In the genomic region with DNA sequence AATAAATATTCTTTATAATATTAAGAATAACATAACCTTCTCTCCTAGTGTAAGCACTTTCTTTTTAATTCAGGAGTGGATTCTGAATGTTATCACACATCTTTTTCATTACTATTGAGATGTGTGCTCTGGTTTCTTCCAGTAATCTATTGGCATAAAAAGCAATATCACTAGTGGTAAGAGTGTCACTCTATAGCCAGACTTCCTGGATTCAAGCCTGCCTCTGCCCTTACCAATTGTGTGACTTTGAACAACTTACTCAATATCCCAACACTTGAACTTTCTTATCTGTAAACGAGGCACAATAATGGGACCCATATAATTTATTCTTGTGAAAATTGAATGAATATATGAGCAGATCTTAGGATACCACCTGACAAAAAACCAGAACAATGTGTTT, we compare ENCODE assay signal across 29 cellular contexts.
"Had no signal": no experiment of that assay in that cellular context is flagged by ENCODE, and none has a peak within 500 bp of the region (broad histone marks: within the 10 kb centered on the region; RNA-seq: fewer than 3 reads in every experiment).

No MANE protein-coding gene starts in this region.

- FAIRE-seq: bronchial epithelial cell, TTC549 had no signal

- DNase-seq: activated B cell treated with CpG ODN at 0.5 μM for 24 hours; activated CD4-positive, alpha-beta memory T cell treated with anti-CD3 and anti-CD28 coated beads for 36 hours; activated CD4-positive, alpha-beta T cell treated with anti-CD3 and anti-CD28 coated beads for 4 hours; activated CD4-positive, alpha-beta T cell treated with anti-CD3 and anti-CD28 coated beads, Interleukin-2, amount 10 ng/mL, durations not matched to agents 24 days and 14 days; activated CD4-positive, alpha-beta T cell treated with anti-CD3 and anti-CD28 coated beads, Interleukin-2, amount 50 U/mL, for 1 hour; activated CD4-positive, alpha-beta T cell treated with anti-CD3 and anti-CD28 coated beads, Interleukin-2, amount 50 U/mL, for 4 hours; activated CD4-positive, CD25-positive, alpha-beta regulatory T cell treated with anti-CD3 and anti-CD28 coated beads, Interleukin-2, amount 50 U/mL, for 72 hours; activated CD8-positive, alpha-beta memory T cell treated with anti-CD3 and anti-CD28 coated beads, Interleukin-2, amount 50 U/mL, for 4 hours; activated CD8-positive, alpha-beta T cell treated with anti-CD3 and anti-CD28 coated beads for 36 hours; activated effector memory CD4-positive, alpha-beta T cell treated with anti-CD3 and anti-CD28 coated beads, Interleukin-2, amount 50 U/mL, for 16 hours; activated gamma-delta T cell treated with Interleukin-2 at 50 U/mL for 16 hours; activated naive CD4-positive, alpha-beta T cell; activated naive CD4-positive, alpha-beta T cell treated with anti-CD3 and anti-CD28 coated beads for 36 hours; activated naive CD4-positive, alpha-beta T cell treated with anti-CD3 and anti-CD28 coated beads, Interleukin-2, amount 50 U/mL, for 16 hours; activated naive CD8-positive, alpha-beta T cell treated with anti-CD3 and anti-CD28 coated beads for 36 hours; activated T-cell treated with anti-CD3 and anti-CD28 coated beads for 4 hours; activated T-cell treated with anti-CD3 and anti-CD28 coated beads, Interleukin-2, amount 50 U/mL, for 1 hour; activated T-cell treated with anti-CD3 and anti-CD28 coated beads, Interleukin-2, amount 50 U/mL, for 4 hours; activated T-cell treated with anti-CD3 and anti-CD28 coated beads, Interleukin-2, amount 50 U/mL, for 72 hours; amygdala; anterior cingulate cortex; caudate nucleus; cerebellar nuclear complex; T-helper 2 cell; T-helper 9 cell had no signal

- ATAC-seq: activated CD8-positive, alpha-beta T cell treated with anti-CD3 and anti-CD28 coated beads for 36 hours; activated naive CD4-positive, alpha-beta T cell treated with anti-CD3 and anti-CD28 coated beads, Interleukin-2, amount 50 U/mL, for 72 hours; activated T-cell treated with anti-CD3 and anti-CD28 coated beads, Interleukin-2, amount 50 U/mL, for 4 hours; activated T-cell treated with anti-CD3 and anti-CD28 coated beads, Interleukin-2, amount 50 U/mL, for 72 hours; activated T-helper 17 cell treated with anti-CD3 and anti-CD28 coated beads, Interleukin-2, amount 50 U/mL, for 72 hours had no signal
